ENCODE assay signal across 8 cellular contexts in genomic region chrX:112839856-112840255, GRCh38. TPM values are rescaled to one million over a fixed set of nuclear protein-coding genes. Genes with fewer than 3 reads are reported as not detected.
DNase-seq lines count a peak whose midpoint lies in the region; ATAC-seq and TF ChIP-seq lines count a peak whose summit lies in the region.

No MANE protein-coding gene starts in this region.

- H2BK15ac ChIP-seq in neuronal stem cell (ENCODE audit: low read length) = no peak overlapping the region

- no peak for TF ChIP-seq POLR2A in erythroblast (IDR thresholded peaks at IDR 0.05; ENCODE audit: low read length)

- no peak overlapping the region for H2BK12ac ChIP-seq in neuronal stem cell (ENCODE audit: low read length)

- peak overlapping the region; percentile 88 for H2AFZ ChIP-seq in neuronal stem cell (ENCODE audit: low read length)

- no peak for ATAC-seq in GM21786 (IDR thresholded peaks at IDR 0.05; ENCODE audit: unreplicated experiment)

- peaks cover 0 to 17% (median 4%) of the 10 kb centered on the region in 11 experiments; a peak in 4 of 22 replicates for H3K9me3 ChIP-seq in BLaER1 treated with 17β-estradiol and CSF1 and Interleukin-3, amounts not matched to agents 10 nM and 100 nM (replicated peaks in 1 of 11)
- H3K9me3 ChIP-seq in NT2/D1 (ENCODE audit: insufficient read depth, low read length) (no peaks in the 10 kb centered on the region), neuronal stem cell (replicated peaks in 1 of 2; ENCODE audit: control insufficient read depth in 2 of 2, insufficient read depth in 1 of 2, low read depth in 1 of 2, low read length in 2 of 2) (no peaks in the 10 kb centered on the region)

- no peak overlapping the region for H3K18ac ChIP-seq in neuronal stem cell (ENCODE audit: low read length)

- H3K4ac ChIP-seq in neuronal stem cell (ENCODE audit: low read length) = no peak overlapping the region

- peaks cover 7 to 26% (median 17%) of the 10 kb centered on the region in 10 experiments; a peak in 14 of 20 replicates for H3K4me1 ChIP-seq in BLaER1 treated with 17β-estradiol and CSF1 and Interleukin-3, amounts not matched to agents 10 nM and 100 nM
- H3K4me1 ChIP-seq in NT2/D1 (ENCODE audit: insufficient read depth, insufficient read length) (no peaks in the 10 kb centered on the region), neuronal stem cell (ENCODE audit: control insufficient read depth in 2 of 2, insufficient read depth in 1 of 2, low read depth in 1 of 2, low read length in 2 of 2) (peaks cover 6 to 7% of the 10 kb centered on the region in 2 donors)

- H2BK5ac ChIP-seq in neuronal stem cell (ENCODE audit: low read length) = no peak overlapping the region

- H3K36me3 ChIP-seq in BLaER1 treated with 17β-estradiol and CSF1 and Interleukin-3, amounts not matched to agents 10 nM and 100 nM = no peaks in the 10 kb centered on the region
- H3K36me3 ChIP-seq in NT2/D1 (ENCODE audit: insufficient read depth, insufficient read length, low read length) = no peaks in the 10 kb centered on the region
- no peaks in the 10 kb centered on the region for H3K36me3 ChIP-seq in neuronal stem cell (replicated peaks in 1 of 2; ENCODE audit: control insufficient read depth in 2 of 2, insufficient read depth in 2 of 2, low read length in 2 of 2)

- peak overlapping the region in 8 of 11 experiments; percentile 68 to 86 (median 84); a peak in 17 of 22 replicates for H3K27ac ChIP-seq in BLaER1 treated with 17β-estradiol and CSF1 and Interleukin-3, amounts not matched to agents 10 nM and 100 nM
- no peak overlapping the region for H3K27ac ChIP-seq in neuronal stem cell (replicated peaks; ENCODE audit: low read length)

- DNase-seq in NT2/D1 (ENCODE audit: low read depth, low spot score) = no peak
- DNase-seq in erythroblast (lab: John Stamatoyannopoulos, UW) = peak; percentile 33 to 55
- no peak for DNase-seq in neuronal stem cell (ENCODE audit: low spot score)
- DNase-seq in CD1c-positive myeloid dendritic cell (ENCODE audit: extremely low spot score) = no peak
- DNase-seq in activated CD8-positive, alpha-beta memory T cell treated with anti-CD3 and anti-CD28 coated beads, Interleukin-2, amount 50 U/mL, for 48 hours = no peak
- DNase-seq in amniotic stem cell (lab: John Stamatoyannopoulos, UW) = no peak

- peak overlapping the region; percentile 57 to 80 (median 68) for H3K4me2 ChIP-seq in BLaER1 treated with 17β-estradiol and CSF1 and Interleukin-3, amounts not matched to agents 10 nM and 100 nM
- peak overlapping the region; percentile 54 for H3K4me2 ChIP-seq in neuronal stem cell (ENCODE audit: insufficient read depth, low read length, poor library complexity, severe bottlenecking)

- no peak overlapping the region for H4K8ac ChIP-seq in neuronal stem cell (ENCODE audit: low read depth, low read length)

- H4K91ac ChIP-seq in neuronal stem cell (ENCODE audit: low read depth, low read length, poor library complexity) = no peak overlapping the region

- no peak overlapping the region for H2BK120ac ChIP-seq in neuronal stem cell (ENCODE audit: low read depth, low read length)

- no peaks in the 10 kb centered on the region for H3K79me1 ChIP-seq in neuronal stem cell (ENCODE audit: low read depth, low read length)

- peaks cover 0 to 3% (median 0%) of the 10 kb centered on the region in 11 experiments; a peak in 2 of 22 replicates for H4K20me1 ChIP-seq in BLaER1 treated with 17β-estradiol and CSF1 and Interleukin-3, amounts not matched to agents 10 nM and 100 nM

- WGBS in neuronal stem cell (ENCODE audit: extremely low coverage in 2 of 2, insufficient read length in 2 of 2, insufficient replicate concordance in 1 of 2), 2 donors = no CpG with 5 or more reads among the region's 5 CpGs

- H3K27me3 ChIP-seq in BLaER1 treated with 17β-estradiol and CSF1 and Interleukin-3, amounts not matched to agents 10 nM and 100 nM = peaks cover 71 to 100% (median 98%) of the 10 kb centered on the region in 11 experiments
- H3K27me3 ChIP-seq in NT2/D1 (ENCODE audit: insufficient read depth, insufficient read length) (peaks cover 22% of the 10 kb centered on the region), neuronal stem cell (ENCODE audit: control insufficient read depth in 3 of 3, insufficient read depth in 3 of 3, low read depth in 1 of 3, low read length in 3 of 3) (peaks cover 0 to 7% (median 0%) of the 10 kb centered on the region in 3 experiments)

- peak overlapping the region; percentile 64 to 79 (median 73) for H3K4me3 ChIP-seq in BLaER1 treated with 17β-estradiol and CSF1 and Interleukin-3, amounts not matched to agents 10 nM and 100 nM
- H3K4me3 ChIP-seq in NT2/D1 (ENCODE audit: insufficient read length, low read depth) (peak overlapping the region; percentile 66), neuronal stem cell (ENCODE audit: low read length in 2 of 2) (peak overlapping the region; percentile 66 to 80)

- H3K23ac ChIP-seq in neuronal stem cell (ENCODE audit: low read depth, low read length, poor library complexity) = no peak overlapping the region

- H2AK5ac ChIP-seq in neuronal stem cell (ENCODE audit: low read depth, low read length) = no peak overlapping the region

- H3K14ac ChIP-seq in neuronal stem cell (ENCODE audit: low read length) = no peak overlapping the region

- H3K9ac ChIP-seq in BLaER1 treated with 17β-estradiol and CSF1 and Interleukin-3, amounts not matched to agents 10 nM and 100 nM = peak overlapping the region; percentile 17 to 85 (median 82); a peak in 20 of 22 replicates
- peak overlapping the region; percentile 74 for H3K9ac ChIP-seq in NT2/D1 (ENCODE audit: insufficient read length, low read depth)
- H3K9ac ChIP-seq in neuronal stem cell (ENCODE audit: low read depth, low read length, poor library complexity) = no peak overlapping the region

RNA-seq across cellular contexts. Expression of gene AMOT, which starts 0.8 kb away (rescaled TPM):
- polyA plus RNA-seq in neuronal stem cell (2013, experiment 1 of 2) = 3.0 TPM
- polyA plus RNA-seq in neuronal stem cell (2013, experiment 2 of 2) = 3.3 TPM

Comparison
In these comparisons a context has a peak if more than half of its experiments do, and no peak if none do; other contexts are left out.
1. DNase-seq: peak in erythroblast (2 of 2); none in NT2/D1 (single experiment), neuronal stem cell (single experiment), CD1c-positive myeloid dendritic cell (single experiment), activated CD8-positive, alpha-beta memory T cell treated with anti-CD3 and anti-CD28 coated beads, Interleukin-2, amount 50 U/mL, for 48 hours (single experiment) and amniotic stem cell (single experiment).
2. Peak in every context shown above with its lines, with median percentiles within 50 percentile points of each other: H3K4me3 ChIP-seq.